ENCODE assay signal across 1 cellular context in the genomic region with DNA sequence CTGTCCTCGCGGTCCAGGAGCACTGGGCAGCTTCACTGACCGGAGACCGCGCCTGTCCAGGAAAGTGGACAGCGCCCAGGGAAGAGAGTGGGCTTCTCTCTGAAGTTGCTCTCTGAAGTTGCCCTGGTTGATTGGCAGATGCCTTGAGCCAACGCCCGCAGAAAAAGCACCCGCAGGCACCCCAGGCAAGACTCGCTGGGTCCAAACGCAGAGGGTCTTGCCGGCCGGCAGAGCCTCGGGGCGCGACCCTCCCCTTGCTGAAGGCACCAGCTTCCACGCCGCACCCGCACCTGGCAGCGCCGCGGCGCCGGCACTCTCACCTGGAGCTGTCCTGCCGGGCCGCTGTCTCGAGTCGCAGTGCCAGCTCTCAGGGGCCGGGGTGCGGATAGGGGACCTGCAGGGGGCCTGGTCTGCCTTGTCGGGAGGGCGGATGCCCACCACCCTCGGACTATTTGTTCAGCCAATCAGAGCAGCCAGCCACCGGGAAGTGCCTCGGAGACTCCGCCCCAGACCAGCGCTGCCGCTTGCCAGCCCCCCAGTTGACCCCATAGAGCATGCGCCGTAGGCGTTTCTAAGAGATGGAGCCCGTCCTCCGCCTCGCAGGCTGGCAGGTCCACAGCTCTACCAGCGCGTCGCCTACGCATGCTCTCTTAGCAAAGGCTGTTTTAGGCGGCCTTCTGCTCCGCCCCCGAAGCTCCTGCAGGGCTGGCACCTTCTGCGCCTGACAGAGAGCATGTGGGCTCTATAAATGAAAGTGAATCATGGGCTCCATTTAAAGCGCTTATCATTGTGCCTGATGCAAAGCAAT.
TF ChIP-seq lines count a peak whose summit lies in the region.

Gene LIPA (minus strand): TSS at position 359 of the 808 bp plus-strand sequence. CDS start 4,127 bp downstream, outside the sequence.

TF ChIP-seq in HEK293, 187 proteins besides CTCF, POLR2A, EP300 and RAD21 (continued from another document and continues in another):
- TF ChIP-seq ZNF837 (tag by site-specific recombination; IDR thresholded peaks at IDR 0.05) (no peak), ZIC2 (tag by site-specific recombination; IDR thresholded peaks at IDR 0.05) (peak; percentile 63), ZNF830 (tag by site-specific recombination; IDR thresholded peaks at IDR 0.05; ENCODE audit: low read depth) (no peak), ZNF658 (tag by site-specific recombination; IDR thresholded peaks at IDR 0.05) (no peak), ZNF112 (tag by site-specific recombination; IDR thresholded peaks at IDR 0.05) (no peak), REPIN1 (tag by site-specific recombination; IDR thresholded peaks at IDR 0.05; ENCODE audit: low read depth) (no peak), ZNF600 (tag by site-specific recombination; IDR thresholded peaks at IDR 0.05) (peak; percentile 52; the same call in 1 of the 2 replicates), ZNF324 (tag by site-specific recombination; IDR thresholded peaks at IDR 0.05) (no peak), ZBTB1 (tag by site-specific recombination; IDR thresholded peaks at IDR 0.05) (no peak), PRDM4 (tag by site-specific recombination; IDR thresholded peaks at IDR 0.05) (no peak), ZNF776 (tag by site-specific recombination; IDR thresholded peaks at IDR 0.05; ENCODE audit: borderline replicate concordance) (no peak), HOXD13 (CRISPR knock-in tag; IDR thresholded peaks at IDR 0.05; ENCODE audit: borderline replicate concordance) (no peak), YY2 (tag by site-specific recombination; IDR thresholded peaks at IDR 0.05) (no peak), ZNF114 (tag by site-specific recombination; IDR thresholded peaks at IDR 0.05) (no peak), ZNF513 (tag by site-specific recombination; IDR thresholded peaks at IDR 0.05) (no peak), ZNF560 (tag by site-specific recombination; IDR thresholded peaks at IDR 0.05; ENCODE audit: borderline replicate concordance) (no peak), ZSCAN23 (tag by site-specific recombination; IDR thresholded peaks at IDR 0.05) (no peak), ZNF555 (tag by site-specific recombination; conservative IDR thresholded peaks at IDR 0.05) (no peak), ZFP69B (tag by site-specific recombination; IDR thresholded peaks at IDR 0.05) (no peak), ZNF664 (tag by site-specific recombination; IDR thresholded peaks at IDR 0.05) (no peak), ZNF544 (tag by site-specific recombination; IDR thresholded peaks at IDR 0.05) (no peak), ZFP3 (tag by site-specific recombination; IDR thresholded peaks at IDR 0.05; ENCODE audit: low read depth) (no peak), ZNF26 (tag by site-specific recombination; IDR thresholded peaks at IDR 0.05) (no peak), ZNF350 (tag by site-specific recombination; IDR thresholded peaks at IDR 0.05) (no peak), ZNF670 (tag by site-specific recombination; IDR thresholded peaks at IDR 0.05; ENCODE audit: low read depth) (no peak)
- TF ChIP-seq, protein P1, sequence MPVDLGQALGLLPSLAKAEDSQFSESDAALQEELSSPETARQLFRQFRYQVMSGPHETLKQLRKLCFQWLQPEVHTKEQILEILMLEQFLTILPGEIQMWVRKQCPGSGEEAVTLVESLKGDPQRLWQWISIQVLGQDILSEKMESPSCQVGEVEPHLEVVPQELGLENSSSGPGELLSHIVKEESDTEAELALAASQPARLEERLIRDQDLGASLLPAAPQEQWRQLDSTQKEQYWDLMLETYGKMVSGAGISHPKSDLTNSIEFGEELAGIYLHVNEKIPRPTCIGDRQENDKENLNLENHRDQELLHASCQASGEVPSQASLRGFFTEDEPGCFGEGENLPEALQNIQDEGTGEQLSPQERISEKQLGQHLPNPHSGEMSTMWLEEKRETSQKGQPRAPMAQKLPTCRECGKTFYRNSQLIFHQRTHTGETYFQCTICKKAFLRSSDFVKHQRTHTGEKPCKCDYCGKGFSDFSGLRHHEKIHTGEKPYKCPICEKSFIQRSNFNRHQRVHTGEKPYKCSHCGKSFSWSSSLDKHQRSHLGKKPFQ (tag by site-specific recombination; IDR thresholded peaks at IDR 0.05): no peak
- TF ChIP-seq, protein P2, sequence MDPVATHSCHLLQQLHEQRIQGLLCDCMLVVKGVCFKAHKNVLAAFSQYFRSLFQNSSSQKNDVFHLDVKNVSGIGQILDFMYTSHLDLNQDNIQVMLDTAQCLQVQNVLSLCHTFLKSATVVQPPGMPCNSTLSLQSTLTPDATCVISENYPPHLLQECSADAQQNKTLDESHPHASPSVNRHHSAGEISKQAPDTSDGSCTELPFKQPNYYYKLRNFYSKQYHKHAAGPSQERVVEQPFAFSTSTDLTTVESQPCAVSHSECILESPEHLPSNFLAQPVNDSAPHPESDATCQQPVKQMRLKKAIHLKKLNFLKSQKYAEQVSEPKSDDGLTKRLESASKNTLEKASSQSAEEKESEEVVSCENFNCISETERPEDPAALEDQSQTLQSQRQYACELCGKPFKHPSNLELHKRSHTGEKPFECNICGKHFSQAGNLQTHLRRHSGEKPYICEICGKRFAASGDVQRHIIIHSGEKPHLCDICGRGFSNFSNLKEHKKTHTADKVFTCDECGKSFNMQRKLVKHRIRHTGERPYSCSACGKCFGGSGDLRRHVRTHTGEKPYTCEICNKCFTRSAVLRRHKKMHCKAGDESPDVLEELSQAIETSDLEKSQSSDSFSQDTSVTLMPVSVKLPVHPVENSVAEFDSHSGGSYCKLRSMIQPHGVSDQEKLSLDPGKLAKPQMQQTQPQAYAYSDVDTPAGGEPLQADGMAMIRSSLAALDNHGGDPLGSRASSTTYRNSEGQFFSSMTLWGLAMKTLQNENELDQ (tag by site-specific recombination; IDR thresholded peaks at IDR 0.05; ENCODE audit: low read depth): no peak
- TF ChIP-seq, protein P3, sequence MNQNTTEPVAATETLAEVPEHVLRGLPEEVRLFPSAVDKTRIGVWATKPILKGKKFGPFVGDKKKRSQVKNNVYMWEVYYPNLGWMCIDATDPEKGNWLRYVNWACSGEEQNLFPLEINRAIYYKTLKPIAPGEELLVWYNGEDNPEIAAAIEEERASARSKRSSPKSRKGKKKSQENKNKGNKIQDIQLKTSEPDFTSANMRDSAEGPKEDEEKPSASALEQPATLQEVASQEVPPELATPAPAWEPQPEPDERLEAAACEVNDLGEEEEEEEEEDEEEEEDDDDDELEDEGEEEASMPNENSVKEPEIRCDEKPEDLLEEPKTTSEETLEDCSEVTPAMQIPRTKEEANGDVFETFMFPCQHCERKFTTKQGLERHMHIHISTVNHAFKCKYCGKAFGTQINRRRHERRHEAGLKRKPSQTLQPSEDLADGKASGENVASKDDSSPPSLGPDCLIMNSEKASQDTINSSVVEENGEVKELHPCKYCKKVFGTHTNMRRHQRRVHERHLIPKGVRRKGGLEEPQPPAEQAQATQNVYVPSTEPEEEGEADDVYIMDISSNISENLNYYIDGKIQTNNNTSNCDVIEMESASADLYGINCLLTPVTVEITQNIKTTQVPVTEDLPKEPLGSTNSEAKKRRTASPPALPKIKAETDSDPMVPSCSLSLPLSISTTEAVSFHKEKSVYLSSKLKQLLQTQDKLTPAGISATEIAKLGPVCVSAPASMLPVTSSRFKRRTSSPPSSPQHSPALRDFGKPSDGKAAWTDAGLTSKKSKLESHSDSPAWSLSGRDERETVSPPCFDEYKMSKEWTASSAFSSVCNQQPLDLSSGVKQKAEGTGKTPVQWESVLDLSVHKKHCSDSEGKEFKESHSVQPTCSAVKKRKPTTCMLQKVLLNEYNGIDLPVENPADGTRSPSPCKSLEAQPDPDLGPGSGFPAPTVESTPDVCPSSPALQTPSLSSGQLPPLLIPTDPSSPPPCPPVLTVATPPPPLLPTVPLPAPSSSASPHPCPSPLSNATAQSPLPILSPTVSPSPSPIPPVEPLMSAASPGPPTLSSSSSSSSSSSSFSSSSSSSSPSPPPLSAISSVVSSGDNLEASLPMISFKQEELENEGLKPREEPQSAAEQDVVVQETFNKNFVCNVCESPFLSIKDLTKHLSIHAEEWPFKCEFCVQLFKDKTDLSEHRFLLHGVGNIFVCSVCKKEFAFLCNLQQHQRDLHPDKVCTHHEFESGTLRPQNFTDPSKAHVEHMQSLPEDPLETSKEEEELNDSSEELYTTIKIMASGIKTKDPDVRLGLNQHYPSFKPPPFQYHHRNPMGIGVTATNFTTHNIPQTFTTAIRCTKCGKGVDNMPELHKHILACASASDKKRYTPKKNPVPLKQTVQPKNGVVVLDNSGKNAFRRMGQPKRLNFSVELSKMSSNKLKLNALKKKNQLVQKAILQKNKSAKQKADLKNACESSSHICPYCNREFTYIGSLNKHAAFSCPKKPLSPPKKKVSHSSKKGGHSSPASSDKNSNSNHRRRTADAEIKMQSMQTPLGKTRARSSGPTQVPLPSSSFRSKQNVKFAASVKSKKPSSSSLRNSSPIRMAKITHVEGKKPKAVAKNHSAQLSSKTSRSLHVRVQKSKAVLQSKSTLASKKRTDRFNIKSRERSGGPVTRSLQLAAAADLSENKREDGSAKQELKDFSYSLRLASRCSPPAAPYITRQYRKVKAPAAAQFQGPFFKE (tag by site-specific recombination; IDR thresholded peaks at IDR 0.05; ENCODE audit: borderline replicate concordance): no peak
- TF ChIP-seq, protein P4, sequence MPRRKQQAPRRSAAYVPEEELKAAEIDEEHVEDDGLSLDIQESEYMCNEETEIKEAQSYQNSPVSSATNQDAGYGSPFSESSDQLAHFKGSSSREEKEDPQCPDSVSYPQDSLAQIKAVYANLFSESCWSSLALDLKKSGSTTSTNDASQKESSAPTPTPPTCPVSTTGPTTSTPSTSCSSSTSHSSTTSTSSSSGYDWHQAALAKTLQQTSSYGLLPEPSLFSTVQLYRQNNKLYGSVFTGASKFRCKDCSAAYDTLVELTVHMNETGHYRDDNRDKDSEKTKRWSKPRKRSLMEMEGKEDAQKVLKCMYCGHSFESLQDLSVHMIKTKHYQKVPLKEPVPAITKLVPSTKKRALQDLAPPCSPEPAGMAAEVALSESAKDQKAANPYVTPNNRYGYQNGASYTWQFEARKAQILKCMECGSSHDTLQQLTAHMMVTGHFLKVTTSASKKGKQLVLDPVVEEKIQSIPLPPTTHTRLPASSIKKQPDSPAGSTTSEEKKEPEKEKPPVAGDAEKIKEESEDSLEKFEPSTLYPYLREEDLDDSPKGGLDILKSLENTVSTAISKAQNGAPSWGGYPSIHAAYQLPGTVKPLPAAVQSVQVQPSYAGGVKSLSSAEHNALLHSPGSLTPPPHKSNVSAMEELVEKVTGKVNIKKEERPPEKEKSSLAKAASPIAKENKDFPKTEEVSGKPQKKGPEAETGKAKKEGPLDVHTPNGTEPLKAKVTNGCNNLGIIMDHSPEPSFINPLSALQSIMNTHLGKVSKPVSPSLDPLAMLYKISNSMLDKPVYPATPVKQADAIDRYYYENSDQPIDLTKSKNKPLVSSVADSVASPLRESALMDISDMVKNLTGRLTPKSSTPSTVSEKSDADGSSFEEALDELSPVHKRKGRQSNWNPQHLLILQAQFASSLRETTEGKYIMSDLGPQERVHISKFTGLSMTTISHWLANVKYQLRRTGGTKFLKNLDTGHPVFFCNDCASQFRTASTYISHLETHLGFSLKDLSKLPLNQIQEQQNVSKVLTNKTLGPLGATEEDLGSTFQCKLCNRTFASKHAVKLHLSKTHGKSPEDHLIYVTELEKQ (tag by site-specific recombination; IDR thresholded peaks at IDR 0.05; ENCODE audit: borderline replicate concordance): no peak
- TF ChIP-seq, protein P5, sequence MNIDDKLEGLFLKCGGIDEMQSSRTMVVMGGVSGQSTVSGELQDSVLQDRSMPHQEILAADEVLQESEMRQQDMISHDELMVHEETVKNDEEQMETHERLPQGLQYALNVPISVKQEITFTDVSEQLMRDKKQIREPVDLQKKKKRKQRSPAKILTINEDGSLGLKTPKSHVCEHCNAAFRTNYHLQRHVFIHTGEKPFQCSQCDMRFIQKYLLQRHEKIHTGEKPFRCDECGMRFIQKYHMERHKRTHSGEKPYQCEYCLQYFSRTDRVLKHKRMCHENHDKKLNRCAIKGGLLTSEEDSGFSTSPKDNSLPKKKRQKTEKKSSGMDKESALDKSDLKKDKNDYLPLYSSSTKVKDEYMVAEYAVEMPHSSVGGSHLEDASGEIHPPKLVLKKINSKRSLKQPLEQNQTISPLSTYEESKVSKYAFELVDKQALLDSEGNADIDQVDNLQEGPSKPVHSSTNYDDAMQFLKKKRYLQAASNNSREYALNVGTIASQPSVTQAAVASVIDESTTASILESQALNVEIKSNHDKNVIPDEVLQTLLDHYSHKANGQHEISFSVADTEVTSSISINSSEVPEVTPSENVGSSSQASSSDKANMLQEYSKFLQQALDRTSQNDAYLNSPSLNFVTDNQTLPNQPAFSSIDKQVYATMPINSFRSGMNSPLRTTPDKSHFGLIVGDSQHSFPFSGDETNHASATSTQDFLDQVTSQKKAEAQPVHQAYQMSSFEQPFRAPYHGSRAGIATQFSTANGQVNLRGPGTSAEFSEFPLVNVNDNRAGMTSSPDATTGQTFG (tag by site-specific recombination; IDR thresholded peaks at IDR 0.05; ENCODE audit: borderline replicate concordance): no peak
